ENCODE assay signal across 8 cellular contexts in genomic region chr2:201070966-201071304, GRCh38. TPM values are rescaled to one million over a fixed set of nuclear protein-coding genes. Genes with fewer than 3 reads are reported as not detected.
DNase-seq lines count a peak whose midpoint lies in the region; ATAC-seq lines count a peak whose summit lies in the region.

No MANE protein-coding gene starts in this region.

- H3K4me3 ChIP-seq in mucosa of rectum (ENCODE audit: low read length in 2 of 2) = peak overlapping the region; percentile 94 to 100

- ATAC-seq in HG02884 (IDR thresholded peaks at IDR 0.05; ENCODE audit: unreplicated experiment) (no peak), GM19397 (IDR thresholded peaks at IDR 0.05; ENCODE audit: unreplicated experiment) (no peak)

- H3K4me1 ChIP-seq in mucosa of rectum (ENCODE audit: control insufficient read depth in 2 of 2, insufficient read depth in 2 of 2, low read length in 2 of 2) = peaks cover 25 to 27% of the 10 kb centered on the region in 2 donors

- H3K36me3 ChIP-seq in mucosa of rectum (ENCODE audit: control insufficient read depth in 2 of 2, insufficient read depth in 2 of 2, low read length in 2 of 2) = no peaks in the 10 kb centered on the region

- peak overlapping the region; percentile 87 to 88 for H3K27ac ChIP-seq in mucosa of rectum (ENCODE audit: low read depth in 2 of 2, low read length in 2 of 2)

- no peaks in the 10 kb centered on the region for H3K27me3 ChIP-seq in mucosa of rectum (ENCODE audit: control insufficient read depth in 2 of 2, insufficient read depth in 2 of 2, low read length in 2 of 2)

- no peaks in the 10 kb centered on the region for H3K9me3 ChIP-seq in mucosa of rectum (ENCODE audit: control insufficient read depth in 2 of 2, low read length in 2 of 2)

- peak overlapping the region; percentile 85 to 97 for H3K9ac ChIP-seq in mucosa of rectum (ENCODE audit: low read depth in 1 of 2, low read length in 2 of 2)

- DNase-seq in SIG-M5 treated with dmso at 0.1 percent for 504 hours (lab: John Stamatoyannopoulos, UW; ENCODE audit: unreplicated experiment) (peak; percentile 36), SIG-M5 (lab: John Stamatoyannopoulos, UW) (no peak), NCI-H69 (lab: John Stamatoyannopoulos, UW) (peak; percentile 46), cerebellum (ENCODE audit: low spot score) (peak; percentile 27), NCI-H2171 treated with DMSO at 0.1 percent for 48 hours (lab: John Stamatoyannopoulos, UW) (no peak)

RNA-seq across cellular contexts. Expression of gene HYCC2, which starts 0.5 kb away (rescaled TPM):
- 50.4 TPM for total RNA-seq in cerebellum

RNA-seq across cellular contexts. Expression of gene NDUFB3, which starts 0.9 kb away (rescaled TPM):
- total RNA-seq in cerebellum = 30.6 TPM

RNA-seq across cellular contexts. Expression of gene CFLAR, which starts 45.0 kb away (rescaled TPM):
- total RNA-seq in cerebellum = 65.3 TPM

Comparison
In these comparisons a context has a peak if more than half of its experiments do, and no peak if none do; other contexts are left out.
1. DNase-seq: peak in SIG-M5 treated with dmso at 0.1 percent for 504 hours (single experiment), NCI-H69 (single experiment) and cerebellum (single experiment); none in SIG-M5 (single experiment) and NCI-H2171 treated with DMSO at 0.1 percent for 48 hours (single experiment).